9 cellular contexts compared by ENCODE assay signal in genomic region chr2:223674998-223675609, GRCh38.
DNase-seq lines count a peak whose midpoint lies in the region; ATAC-seq, FAIRE-seq and TF ChIP-seq lines count a peak whose summit lies in the region.
"Had no signal": no experiment of that assay in that cellular context is flagged by ENCODE, and none has a peak within 500 bp of the region (broad histone marks: within the 10 kb centered on the region; RNA-seq: fewer than 3 reads in every experiment).

No MANE protein-coding gene starts in this region.

- H3K4me3 Mint-ChIP-seq in CD4-positive, alpha-beta memory T cell, result no peak overlapping the region

- no peak for ATAC-seq in omental fat pad (ENCODE audit: low FRiP score)
- ATAC-seq: sciatic nerve had no signal

- intact Hi-C loops in CD4-positive, alpha-beta memory T cell (cut with micrococcal nuclease), result no loop called here

- DNase-seq in Caki2 (ENCODE audit: low read depth), result peak; percentile 21
- peak; percentile 38 for DNase-seq in HTR-8/SVneo (ENCODE audit: insufficient read length, low spot score)
- DNase-seq in astrocyte of the spinal cord (ENCODE audit: low read depth, low spot score), result peak; percentile 51
- DNase-seq in lung microvascular endothelial cell (ENCODE audit: low read depth in 2 of 2), result peak; percentile 60 to 77
- DNase-seq in T-helper 1 cell, result no peak
- DNase-seq in CD4-positive, alpha-beta memory T cell, result no peak
- DNase-seq in omental fat pad (ENCODE audit: low spot score), result no peak
- no peak for DNase-seq in DMS153 (lab: John Stamatoyannopoulos, UW)

- no peak overlapping the region for H3K27ac Mint-ChIP-seq in CD4-positive, alpha-beta memory T cell

- POLR2A ChIA-PET in CD4-positive, alpha-beta memory T cell (lab: Charles Lee; ENCODE audit: partially characterized antibody), result no interaction called here

- no peak overlapping the region for H3K4me3 ChIP-seq in astrocyte of the spinal cord (ENCODE audit: low read depth, low read length)
- no peak overlapping the region for H3K4me3 ChIP-seq in CD4-positive, alpha-beta memory T cell (ENCODE audit: low read length in 2 of 2)

- no peaks in the 10 kb centered on the region for H3K4me1 Mint-ChIP-seq in CD4-positive, alpha-beta memory T cell

- CTCF ChIA-PET in CD4-positive, alpha-beta memory T cell (lab: Charles Lee; ENCODE audit: partially characterized antibody), result no interaction called here

- in situ Hi-C loops in Caki2 (cut with HindIII; ENCODE audit: low pct_unique_long_range_greater_than_20kb, low sequenced_read_pairs), result no loop called here
- in situ Hi-C loops in astrocyte of the spinal cord (cut with HindIII; ENCODE audit: low sequenced_read_pairs), result no loop called here

- H3K9me3 ChIP-seq in CD4-positive, alpha-beta memory T cell (ENCODE audit: control insufficient read depth in 1 of 2, low read length in 2 of 2), result no peaks in the 10 kb centered on the region

- peak; percentile 86 for TF ChIP-seq CTCF in astrocyte of the spinal cord (IDR thresholded peaks at IDR 0.05; ENCODE audit: low read depth, low read length)
- no peak for TF ChIP-seq CTCF in omental fat pad (IDR thresholded peaks at IDR 0.05)

- H3K36me3 Mint-ChIP-seq in CD4-positive, alpha-beta memory T cell, result no peaks in the 10 kb centered on the region

- no peaks in the 10 kb centered on the region for H3K9me3 Mint-ChIP-seq in CD4-positive, alpha-beta memory T cell

- no peaks in the 10 kb centered on the region for H3K36me3 ChIP-seq in CD4-positive, alpha-beta memory T cell (ENCODE audit: insufficient read depth, low read length)

- H3K27me3 Mint-ChIP-seq in CD4-positive, alpha-beta memory T cell, result peaks cover 1 to 5% of the 10 kb centered on the region in 2 donors

- no peak overlapping the region for H3K27ac ChIP-seq in CD4-positive, alpha-beta memory T cell (ENCODE audit: low read depth, low read length)

- no peaks in the 10 kb centered on the region for H3K4me1 ChIP-seq in CD4-positive, alpha-beta memory T cell (ENCODE audit: insufficient read depth, low read length)

- H3K27me3 ChIP-seq in CD4-positive, alpha-beta memory T cell (ENCODE audit: insufficient read depth, low read length), result no peaks in the 10 kb centered on the region

- no peak for FAIRE-seq in HTR-8/SVneo (lab: Jason Lieb, UNC)

Comparison
In these comparisons a context has a peak if more than half of its experiments do, and no peak if none do; other contexts are left out.
1. DNase-seq: peak in Caki2 (single experiment), HTR-8/SVneo (single experiment), astrocyte of the spinal cord (single experiment) and lung microvascular endothelial cell (2 of 2); none in T-helper 1 cell (0 of 5), CD4-positive, alpha-beta memory T cell (0 of 5), omental fat pad (single experiment) and DMS153 (single experiment).